ENCODE assay signal across 25 cellular contexts in genomic region chr4:163623787-163624186, GRCh38.
"Had no signal": no experiment of that assay in that cellular context is flagged by ENCODE, and none has a peak within 500 bp of the region (broad histone marks: within the 10 kb centered on the region; RNA-seq: fewer than 3 reads in every experiment).

No MANE protein-coding gene starts in this region.

- DNase-seq: hippocampal formation; left ventricle myocardium inferior; naive thymus-derived CD8-positive, alpha-beta T cell; nucleus accumbens; pancreas; posterior cingulate gyrus; retina; right cardiac atrium; small intestine; spleen; stimulated activated CD4-positive, alpha-beta T cell treated with anti-CD3 and anti-CD28 coated beads, Interleukin-4, amount 100 ng/mL, for 24 hours; stimulated activated naive CD4-positive, alpha-beta T cell; stimulated activated naive CD8-positive, alpha-beta T cell treated with anti-CD3 and anti-CD28 coated beads, Interleukin-15, amount 100 ng/mL, for 72 hours; substantia nigra; testis; thyroid gland; transverse colon; upper lobe of left lung had no signal

- H3K36me3 ChIP-seq: left ventricle myocardium inferior, pancreas, prostate gland, spleen, thyroid gland, transverse colon, upper lobe of left lung, vagina had no signal

- H3K36me3 Mint-ChIP-seq: stimulated activated effector memory CD8-positive, alpha-beta T cell treated with anti-CD3 and anti-CD28 coated beads, Interleukin-12 subunit alpha, Interleukin-12 subunit beta, amount 100 ng/mL, for 72 hours had no signal

- H3K27ac Mint-ChIP-seq: nephron; stimulated activated effector memory CD8-positive, alpha-beta T cell treated with anti-CD3 and anti-CD28 coated beads, Interleukin-12 subunit alpha, Interleukin-12 subunit beta, amount 100 ng/mL, for 72 hours; stimulated activated naive CD8-positive, alpha-beta T cell treated with anti-CD3 and anti-CD28 coated beads, Interleukin-15, amount 100 ng/mL, for 72 hours had no signal

- H3K4me1 Mint-ChIP-seq: nephron; neural crest cell; stimulated activated effector memory CD8-positive, alpha-beta T cell treated with anti-CD3 and anti-CD28 coated beads, Interleukin-12 subunit alpha, Interleukin-12 subunit beta, amount 100 ng/mL, for 72 hours had no signal

- H3K4me3 ChIP-seq: left ventricle myocardium inferior, lung, pancreas, prostate gland, spleen, testis, thyroid gland, transverse colon, upper lobe of left lung, vagina had no signal

- H3K4me3 Mint-ChIP-seq: nephron; neural crest cell; stimulated activated effector memory CD8-positive, alpha-beta T cell treated with anti-CD3 and anti-CD28 coated beads, Interleukin-12 subunit alpha, Interleukin-12 subunit beta, amount 100 ng/mL, for 72 hours; stimulated activated naive CD8-positive, alpha-beta T cell treated with anti-CD3 and anti-CD28 coated beads, Interleukin-15, amount 100 ng/mL, for 72 hours had no signal

- H3K27ac ChIP-seq: left ventricle myocardium inferior, pancreas, prostate gland, testis, thyroid gland, upper lobe of left lung, vagina had no signal

- H3K4me1 ChIP-seq: left ventricle myocardium inferior, pancreas, prostate gland, testis, thyroid gland, transverse colon, upper lobe of left lung, vagina had no signal

- H3K27me3 Mint-ChIP-seq: stimulated activated naive CD8-positive, alpha-beta T cell treated with anti-CD3 and anti-CD28 coated beads, Interleukin-15, amount 100 ng/mL, for 72 hours had no signal

- ATAC-seq: naive thymus-derived CD8-positive, alpha-beta T cell; pancreas; right cardiac atrium; sciatic nerve; stimulated activated effector memory CD8-positive, alpha-beta T cell treated with anti-CD3 and anti-CD28 coated beads, Interleukin-12 subunit alpha, Interleukin-12 subunit beta, amount 100 ng/mL, for 72 hours; stimulated activated naive CD8-positive, alpha-beta T cell treated with anti-CD3 and anti-CD28 coated beads, Interleukin-15, amount 100 ng/mL, for 72 hours had no signal

- H3K27me3 ChIP-seq: pancreas, spleen, testis, thyroid gland, transverse colon, upper lobe of left lung, vagina had no signal

- H3K9me3 Mint-ChIP-seq: stimulated activated effector memory CD8-positive, alpha-beta T cell treated with anti-CD3 and anti-CD28 coated beads, Interleukin-12 subunit alpha, Interleukin-12 subunit beta, amount 100 ng/mL, for 72 hours had no signal
